In genomic region chr11:64534950-64535349, GRCh38 we compare ENCODE assay signal across 26 cellular contexts. TPM values are rescaled to one million over a fixed set of nuclear protein-coding genes. Genes with fewer than 3 reads are reported as not detected.
"Had no signal": no experiment of that assay in that cellular context is flagged by ENCODE, and none has a peak within 500 bp of the region (broad histone marks: within the 10 kb centered on the region; RNA-seq: fewer than 3 reads in every experiment).

No MANE protein-coding gene starts in this region.

- H3K27ac ChIP-seq: body of pancreas, cardiac muscle cell, prostate gland, thyroid gland, WERI-Rb-1 had no signal

- H3K36me3 ChIP-seq: cardiac muscle cell, prostate gland, thyroid gland, WERI-Rb-1 had no signal

- H3K9me3 ChIP-seq: body of pancreas, prostate gland, thyroid gland had no signal

- ATAC-seq: activated CD8-positive, alpha-beta T cell treated with anti-CD3 and anti-CD28 coated beads, Interleukin-2, amount 10 ng/mL, durations not matched to agents 7 days and 5 days; body of pancreas; esophagus mucosa; left cardiac atrium; naive thymus-derived CD8-positive, alpha-beta T cell had no signal

- H3K4me1 ChIP-seq: prostate gland, thyroid gland had no signal

- H3K27me3 ChIP-seq: body of pancreas, thyroid gland had no signal

- FAIRE-seq: frontal cortex, TTC549 had no signal

- H3K4me3 ChIP-seq: body of pancreas, cardiac muscle cell, prostate gland, thyroid gland had no signal

- DNase-seq: activated CD4-positive, alpha-beta T cell treated with anti-CD3 and anti-CD28 coated beads for 1 hour; activated CD4-positive, alpha-beta T cell treated with anti-CD3 and anti-CD28 coated beads, Interleukin-2, amount 50 U/mL, for 1 hour; activated CD8-positive, alpha-beta T cell treated with anti-CD3 and anti-CD28 coated beads, Interleukin-2, amount 10 ng/mL, durations not matched to agents 7 days and 5 days; activated gamma-delta T cell; anterior cingulate cortex; body of pancreas; dermis blood vessel endothelial cell; effector memory CD4-positive, alpha-beta T cell; hypothalamus; left cardiac atrium; mesenchymal stem cell; stimulated activated CD4-positive, alpha-beta T cell treated with anti-CD3 and anti-CD28 coated beads, Interleukin-1b, Interleukin-23, amount 100 ng/mL, for 48 hours; substantia nigra; T-helper 1 cell; thyroid gland; WERI-Rb-1 had no signal

RNA-seq across cellular contexts. Expression of gene SLC22A11, which starts 20.8 kb away (rescaled TPM):
- total RNA-seq: activated CD8-positive, alpha-beta T cell treated with anti-CD3 and anti-CD28 coated beads, Interleukin-2, amount 10 ng/mL, durations not matched to agents 7 days and 5 days; activated T-helper 1 cell treated with anti-CD3 and anti-CD28 coated beads, Interleukin-12 subunit alpha, Interleukin-12 subunit beta, Interleukin-2, Interleukin-4 antibody, amounts not matched to agents 30 ng/mL and 10 ng/mL and 1 ng/mL, durations not matched to agents 14 hours and 24 hours and 36 hours; body of pancreas; cardiac muscle cell; dermis blood vessel endothelial cell; esophagus mucosa; frontal cortex; left cardiac atrium; naive thymus-derived CD8-positive, alpha-beta T cell; osteocyte; prostate gland; thyroid gland; urinary bladder had no signal
- polyA plus RNA-seq: naive thymus-derived CD8-positive, alpha-beta T cell had no signal

RNA-seq across cellular contexts. Expression of gene SLC22A12, which starts 56.1 kb away (rescaled TPM):
- total RNA-seq: activated CD8-positive, alpha-beta T cell treated with anti-CD3 and anti-CD28 coated beads, Interleukin-2, amount 10 ng/mL, durations not matched to agents 7 days and 5 days; activated T-helper 1 cell treated with anti-CD3 and anti-CD28 coated beads, Interleukin-12 subunit alpha, Interleukin-12 subunit beta, Interleukin-2, Interleukin-4 antibody, amounts not matched to agents 30 ng/mL and 10 ng/mL and 1 ng/mL, durations not matched to agents 14 hours and 24 hours and 36 hours; body of pancreas; cardiac muscle cell; dermis blood vessel endothelial cell; esophagus mucosa; frontal cortex; left cardiac atrium; lower leg skin; naive thymus-derived CD8-positive, alpha-beta T cell; osteocyte; prostate gland; thyroid gland; urinary bladder had no signal
- polyA plus RNA-seq: cardiac muscle cell; naive thymus-derived CD8-positive, alpha-beta T cell; urinary bladder had no signal
